In the genomic region with DNA sequence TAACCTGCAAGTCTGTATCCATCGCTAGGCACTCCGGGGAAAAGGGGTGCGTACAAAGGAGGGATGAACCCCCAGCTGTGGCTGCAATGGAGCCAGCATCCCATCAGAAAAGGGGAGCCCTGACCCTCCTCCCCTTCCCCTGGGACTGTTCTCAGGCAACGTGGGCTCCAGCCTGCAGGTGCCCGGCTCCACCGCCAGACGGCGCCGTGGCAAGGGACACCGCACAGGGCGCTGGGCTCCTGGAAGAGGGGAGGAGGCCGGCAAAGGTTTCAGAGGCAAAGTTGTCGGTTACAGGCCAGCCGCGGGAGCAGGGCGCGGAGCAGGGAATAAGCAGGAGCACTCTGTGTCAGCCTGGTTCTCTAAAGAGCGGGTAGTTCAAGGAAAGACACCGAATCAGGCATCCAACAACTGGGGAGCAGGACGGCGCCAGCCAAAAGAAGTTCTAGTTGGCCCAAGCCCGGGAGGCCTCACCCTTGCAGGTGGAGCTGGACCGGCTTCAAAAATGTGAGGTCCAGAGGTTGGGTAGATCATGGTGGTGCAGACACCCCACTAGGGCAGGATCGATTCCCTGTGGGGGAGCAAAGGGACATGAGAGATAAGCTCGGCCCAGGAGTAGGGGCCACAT, we compare ENCODE assay signal across 9 cellular contexts. TPM values are rescaled to one million over a fixed set of nuclear protein-coding genes. Genes with fewer than 3 reads are reported as not detected.
A peak's percentile ranks its signal among the peaks of the same experiment; 100 is the strongest.
DNase-seq lines count a peak whose midpoint lies in the region; ATAC-seq and TF ChIP-seq lines count a peak whose summit lies in the region.
"Had no signal": no experiment of that assay in that cellular context is flagged by ENCODE, and none has a peak within 500 bp of the region (broad histone marks: within the 10 kb centered on the region; RNA-seq: fewer than 3 reads in every experiment).

No MANE protein-coding gene starts in this region.

- no peak overlapping the region for H3K4me3 ChIP-seq in endodermal cell (ENCODE audit: low read length)

- no peaks in the 10 kb centered on the region for H3K36me3 ChIP-seq in endodermal cell (ENCODE audit: control insufficient read depth, insufficient read depth, low read length)

- H3K4me1 ChIP-seq in endodermal cell (ENCODE audit: control insufficient read depth, insufficient read depth, low read length): no peaks in the 10 kb centered on the region

- no peak overlapping the region for H3K27ac ChIP-seq in endodermal cell (ENCODE audit: low read depth, low read length)

- DNase-seq in COLO668 (lab: John Stamatoyannopoulos, UW; ENCODE audit: unreplicated experiment) (peak; percentile 36), NCI-H526 (lab: John Stamatoyannopoulos, UW) (peak; percentile 40 to 91), endodermal cell (peak; percentile 95), natural killer cell (no peak), NCI-H2081 (lab: John Stamatoyannopoulos, UW) (no peak), midbrain (lab: John Stamatoyannopoulos, UW) (no peak), NOMO-1 treated with DMSO at 0.1 percent for 48 hours (lab: John Stamatoyannopoulos, UW; ENCODE audit: unreplicated experiment) (no peak)
- DNase-seq: NCI-H524 treated with DMSO at 0.1 percent for 48 hours had no signal

- WGBS in endodermal cell (ENCODE audit: insufficient coverage in 1 of 2, insufficient read length in 1 of 2), 2 experiments: 45 to 74% methylated on average over 14 to 25 of the region's 25 CpGs

- H3K36me3 Mint-ChIP-seq in endodermal cell (ENCODE audit: low read depth) (no peaks in the 10 kb centered on the region), natural killer cell (no peaks in the 10 kb centered on the region)

- no peak overlapping the region for H3K4me3 Mint-ChIP-seq in endodermal cell
- H3K4me3 Mint-ChIP-seq in natural killer cell: no peak overlapping the region

- peaks cover 2% of the 10 kb centered on the region for H3K4me1 Mint-ChIP-seq in endodermal cell
- H3K4me1 Mint-ChIP-seq in natural killer cell: peaks cover 58 to 59% of the 10 kb centered on the region in 2 donors

- no peak overlapping the region for H3K27ac Mint-ChIP-seq in endodermal cell
- H3K27ac Mint-ChIP-seq in natural killer cell: peak overlapping the region; percentile 85 to 87

- H3K27me3 ChIP-seq in endodermal cell (ENCODE audit: control insufficient read depth, insufficient read depth, low read length, poor library complexity, severe bottlenecking): no peaks in the 10 kb centered on the region

- H3K9me3 ChIP-seq in endodermal cell (ENCODE audit: control insufficient read depth, low read length): no peaks in the 10 kb centered on the region

- TF ChIP-seq CTCF in endodermal cell (conservative IDR thresholded peaks at IDR 0.05) (peak; percentile 98), natural killer cell (IDR thresholded peaks at IDR 0.05) (no peak)

- no peak overlapping the region for H3K9ac ChIP-seq in endodermal cell (ENCODE audit: extremely low read depth, low read length, poor library complexity, severe bottlenecking)

- peaks cover 4% of the 10 kb centered on the region for H3K9me3 Mint-ChIP-seq in endodermal cell
- H3K9me3 Mint-ChIP-seq in natural killer cell: no peaks in the 10 kb centered on the region

- peaks cover 2% of the 10 kb centered on the region for H3K27me3 Mint-ChIP-seq in endodermal cell (ENCODE audit: insufficient read depth)
- no peaks in the 10 kb centered on the region for H3K27me3 Mint-ChIP-seq in natural killer cell (ENCODE audit: low read depth in 2 of 2)

- intact Hi-C loops in natural killer cell (cut with micrococcal nuclease): no loop called here

- ATAC-seq in natural killer cell (no peak), GM19351 (IDR thresholded peaks at IDR 0.05; ENCODE audit: unreplicated experiment) (no peak)

RNA-seq across cellular contexts. Expression of a gene that starts 53.0 kb away (rescaled TPM):
- total RNA-seq in endodermal cell (10 to 100 TPM in 1 of 2 donors, 1 to 10 TPM in 1; 4.9 to 10.5 TPM), natural killer cell (not detected)
- polyA plus RNA-seq in endodermal cell (2013, experiment 1 of 2): 1.1 TPM
- 1.6 TPM for polyA plus RNA-seq in endodermal cell (2013, experiment 2 of 2)

Comparison
In these comparisons a context has a peak if more than half of its experiments do, and no peak if none do; other contexts are left out.
1. DNase-seq: peak in COLO668 (single experiment), NCI-H526 (2 of 2) and endodermal cell (single experiment); none in natural killer cell (single experiment), NCI-H2081 (0 of 2), midbrain (single experiment) and NOMO-1 treated with DMSO at 0.1 percent for 48 hours (single experiment).
2. RNA of a gene that starts 53.0 kb away (total RNA-seq): 4.9 to 10.5 TPM in endodermal cell; not detected in natural killer cell; every median in the first group is over 4 times any median in the second.